Comparison of ENCODE assay signal across 15 cellular contexts in genomic region chr21:39118604-39119215, GRCh38.
DNase-seq lines count a peak whose midpoint lies in the region; TF ChIP-seq lines count a peak whose summit lies in the region.
"Had no signal": no experiment of that assay in that cellular context is flagged by ENCODE, and none has a peak within 500 bp of the region (broad histone marks: within the 10 kb centered on the region; RNA-seq: fewer than 3 reads in every experiment).

No MANE protein-coding gene starts in this region.

- H4K91ac ChIP-seq in neuronal stem cell (ENCODE audit: low read depth, low read length, poor library complexity): no peak overlapping the region

- H2BK15ac ChIP-seq in neuronal stem cell (ENCODE audit: low read length): peak overlapping the region; percentile 45

- H3K4me3 ChIP-seq in BLaER1: no peak overlapping the region
- H3K4me3 ChIP-seq in neuronal stem cell (ENCODE audit: low read length in 2 of 2): no peak overlapping the region
- H3K4me3 ChIP-seq in esophagus muscularis mucosa: no peak overlapping the region
- H3K4me3 ChIP-seq: GM12878, GM23248 had no signal

- no peak overlapping the region for H2BK120ac ChIP-seq in neuronal stem cell (ENCODE audit: low read depth, low read length)

- H3K4ac ChIP-seq in neuronal stem cell (ENCODE audit: low read length): no peak overlapping the region

- no peaks in the 10 kb centered on the region for H3K9me3 Mint-ChIP-seq in dendritic cell treated with granulocyte-macrophage colony-stimulating factor and Interleukin-4, amounts not matched to agents 40 ng/mL and 50 ng/mL, for 4 days

- DNase-seq in activated CD8-positive, alpha-beta memory T cell treated with anti-CD3 and anti-CD28 coated beads for 24 hours: peak; percentile 19
- no peak for DNase-seq in activated CD8-positive, alpha-beta memory T cell treated with anti-CD3 and anti-CD28 coated beads, Interleukin-2, amount 50 U/mL, for 48 hours
- no peak for DNase-seq in neuronal stem cell (ENCODE audit: low spot score)
- no peak for DNase-seq in esophagus muscularis mucosa (ENCODE audit: extremely low spot score)
- no peak for DNase-seq in posterior cingulate gyrus
- DNase-seq: C1 segment of cervical spinal cord; Calu3; CD4-positive, alpha-beta T cell; DMS 273 treated with DMSO at 0.1 percent for 48 hours; GM23248 had no signal

- H4K8ac ChIP-seq in neuronal stem cell (ENCODE audit: low read depth, low read length): no peak overlapping the region

- no peaks in the 10 kb centered on the region for H4K20me1 ChIP-seq in BLaER1

- H3K4me1 ChIP-seq in BLaER1 (peaks cover 32% of the 10 kb centered on the region), neuronal stem cell (ENCODE audit: control insufficient read depth in 2 of 2, insufficient read depth in 1 of 2, low read depth in 1 of 2, low read length in 2 of 2) (peaks cover 0 to 2% of the 10 kb centered on the region in 2 donors), esophagus muscularis mucosa (no peaks in the 10 kb centered on the region)

- H3K27ac Mint-ChIP-seq in dendritic cell treated with granulocyte-macrophage colony-stimulating factor and Interleukin-4, amounts not matched to agents 40 ng/mL and 50 ng/mL, for 4 days: peak overlapping the region; percentile 68
- H3K27ac Mint-ChIP-seq: CD4-positive, alpha-beta T cell; IgD-negative memory B cell had no signal

- H3K4me2 ChIP-seq in BLaER1 (0 out of 2 replicates have a peak overlapping the region, but pooled peaks have one; percentile 27), neuronal stem cell (ENCODE audit: insufficient read depth, low read length, poor library complexity, severe bottlenecking) (no peak overlapping the region)

- H3K27me3 Mint-ChIP-seq in dendritic cell treated with granulocyte-macrophage colony-stimulating factor and Interleukin-4, amounts not matched to agents 40 ng/mL and 50 ng/mL, for 4 days: peaks cover 42% of the 10 kb centered on the region
- H3K27me3 Mint-ChIP-seq: CD4-positive, alpha-beta T cell had no signal

- TF ChIP-seq POLR2A in esophagus muscularis mucosa (IDR thresholded peaks at IDR 0.05; ENCODE audit: low read depth): no peak

- WGBS in neuronal stem cell (ENCODE audit: extremely low coverage in 2 of 2, insufficient read length in 2 of 2, insufficient replicate concordance in 1 of 2), 2 donors: no CpG with 5 or more reads among the region's 8 CpGs
- WGBS in esophagus muscularis mucosa: 90% methylated on average over 7 of the region's 8 CpGs

- H3K4me1 Mint-ChIP-seq in dendritic cell treated with granulocyte-macrophage colony-stimulating factor and Interleukin-4, amounts not matched to agents 40 ng/mL and 50 ng/mL, for 4 days (ENCODE audit: low read depth): peaks cover 42% of the 10 kb centered on the region
- H3K4me1 Mint-ChIP-seq: IgD-negative memory B cell had no signal

- H3K9ac ChIP-seq in BLaER1: no peak overlapping the region
- no peak overlapping the region for H3K9ac ChIP-seq in neuronal stem cell (ENCODE audit: low read depth, low read length, poor library complexity)
- H3K9ac ChIP-seq: GM23248 had no signal

- no peak for TF ChIP-seq EP300 in esophagus muscularis mucosa (IDR thresholded peaks at IDR 0.05)

- H3K27ac ChIP-seq in BLaER1: no peak overlapping the region
- no peak overlapping the region for H3K27ac ChIP-seq in neuronal stem cell (replicated peaks; ENCODE audit: low read length)
- no peak overlapping the region for H3K27ac ChIP-seq in esophagus muscularis mucosa (replicated peaks in 1 of 4)
- H3K27ac ChIP-seq: 22Rv1, GM23248 had no signal

- H2AFZ ChIP-seq in neuronal stem cell (ENCODE audit: low read length): no peak overlapping the region
- H2AFZ ChIP-seq: GM23248 had no signal

- peak overlapping the region; percentile 17 for H2AK5ac ChIP-seq in neuronal stem cell (ENCODE audit: low read depth, low read length)

- no peak for TF ChIP-seq CTCF in esophagus muscularis mucosa (IDR thresholded peaks at IDR 0.05)

- H2BK12ac ChIP-seq in neuronal stem cell (ENCODE audit: low read length): no peak overlapping the region

- H3K27me3 ChIP-seq in BLaER1: no peaks in the 10 kb centered on the region
- no peaks in the 10 kb centered on the region for H3K27me3 ChIP-seq in neuronal stem cell (ENCODE audit: control insufficient read depth in 3 of 3, insufficient read depth in 3 of 3, low read depth in 1 of 3, low read length in 3 of 3)
- no peaks in the 10 kb centered on the region for H3K27me3 ChIP-seq in esophagus muscularis mucosa

- intact Hi-C loops in dendritic cell treated with granulocyte-macrophage colony-stimulating factor and Interleukin-4, amounts not matched to agents 40 ng/mL and 50 ng/mL, for 4 days (cut with micrococcal nuclease): no loop called here
- intact Hi-C loops in esophagus muscularis mucosa (cut with DNase I): no loop called here
- intact Hi-C loops in posterior cingulate gyrus (cut with DNase I): no loop called here

- H3K23ac ChIP-seq in neuronal stem cell (ENCODE audit: low read depth, low read length, poor library complexity): no peak overlapping the region

- no peak overlapping the region for H2BK5ac ChIP-seq in neuronal stem cell (ENCODE audit: low read length)

- H3K4me3 Mint-ChIP-seq in dendritic cell treated with granulocyte-macrophage colony-stimulating factor and Interleukin-4, amounts not matched to agents 40 ng/mL and 50 ng/mL, for 4 days: no peak overlapping the region
- H3K4me3 Mint-ChIP-seq: CD4-positive, alpha-beta T cell; IgD-negative memory B cell had no signal

- H3K36me3 Mint-ChIP-seq in dendritic cell treated with granulocyte-macrophage colony-stimulating factor and Interleukin-4, amounts not matched to agents 40 ng/mL and 50 ng/mL, for 4 days (ENCODE audit: low read depth): no peaks in the 10 kb centered on the region
- H3K36me3 Mint-ChIP-seq: IgD-negative memory B cell had no signal

- H3K18ac ChIP-seq in neuronal stem cell (ENCODE audit: low read length): no peak overlapping the region

- H3K14ac ChIP-seq in neuronal stem cell (ENCODE audit: low read length): no peak overlapping the region

- peaks cover 2% of the 10 kb centered on the region for H3K79me1 ChIP-seq in neuronal stem cell (ENCODE audit: low read depth, low read length)

- H3K36me3 ChIP-seq in BLaER1 (no peaks in the 10 kb centered on the region), neuronal stem cell (replicated peaks in 1 of 2; ENCODE audit: control insufficient read depth in 2 of 2, insufficient read depth in 2 of 2, low read length in 2 of 2) (no peaks in the 10 kb centered on the region), esophagus muscularis mucosa (no peaks in the 10 kb centered on the region)

- peaks cover 10% of the 10 kb centered on the region for H3K9me3 ChIP-seq in BLaER1
- H3K9me3 ChIP-seq in neuronal stem cell (replicated peaks in 1 of 2; ENCODE audit: control insufficient read depth in 2 of 2, insufficient read depth in 1 of 2, low read depth in 1 of 2, low read length in 2 of 2): no peaks in the 10 kb centered on the region
- H3K9me3 ChIP-seq in esophagus muscularis mucosa: peaks cover 0 to 13% (median 5%) of the 10 kb centered on the region in 4 donors
